ENCODE assay signal across 8 cellular contexts in the genomic region with DNA sequence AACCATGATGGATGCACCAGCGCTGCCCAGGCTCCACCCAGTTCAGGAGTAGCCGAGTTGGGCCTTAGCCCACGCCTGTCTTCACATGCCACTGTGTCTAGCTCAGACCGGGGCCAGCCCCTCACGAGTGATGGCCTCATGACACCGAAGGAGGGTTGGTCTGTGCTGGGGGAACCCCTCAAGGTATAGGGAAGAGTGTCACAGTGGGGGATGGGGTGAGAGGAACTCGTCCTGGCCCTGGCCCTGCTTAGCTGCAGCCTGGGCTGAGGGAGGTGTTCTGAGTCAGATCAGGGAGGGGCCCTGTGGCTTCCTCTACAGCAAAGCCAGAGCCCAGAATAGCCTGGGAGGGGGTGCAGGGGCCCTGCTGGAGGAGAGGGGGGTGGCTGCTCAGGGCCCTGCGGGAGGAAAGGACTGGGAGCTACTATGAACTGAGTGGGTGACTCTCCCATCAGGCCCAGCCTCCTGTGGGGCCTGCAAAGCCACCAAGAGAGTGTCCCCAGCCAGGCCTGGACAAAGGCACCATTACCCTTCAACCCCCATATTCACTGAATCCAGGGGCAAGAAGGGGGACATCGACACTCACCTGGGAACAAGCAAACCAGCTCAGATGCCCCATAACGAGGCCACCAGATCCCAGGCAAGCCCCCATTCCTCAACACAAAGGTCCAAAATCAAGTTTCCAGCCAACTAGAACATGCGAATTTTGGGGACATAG.
DNase-seq lines count a peak whose midpoint lies in the region; ATAC-seq lines count a peak whose summit lies in the region.

No MANE protein-coding gene starts in this region.

- peak overlapping the region; percentile 88 for H3K27ac Mint-ChIP-seq in T-helper 2 cell treated with Interferon-gamma antibody and Interleukin-4, amounts not matched to agents 5 μg/mL and 100 μg/mL, for 36 hours

- peak overlapping the region; percentile 45 for H3K4me3 Mint-ChIP-seq in T-helper 2 cell treated with Interferon-gamma antibody and Interleukin-4, amounts not matched to agents 5 μg/mL and 100 μg/mL, for 36 hours

- ATAC-seq in GM19395 (IDR thresholded peaks at IDR 0.05; ENCODE audit: unreplicated experiment) (peak; percentile 88), HG03342 (IDR thresholded peaks at IDR 0.05; ENCODE audit: unreplicated experiment) (peak; percentile 83)

- no peaks in the 10 kb centered on the region for H3K9me3 Mint-ChIP-seq in T-helper 2 cell treated with Interferon-gamma antibody and Interleukin-4, amounts not matched to agents 5 μg/mL and 100 μg/mL, for 36 hours

- DNase-seq in EH (ENCODE audit: low read depth), result peak; percentile 45
- peak; percentile 63 for DNase-seq in T-helper 2 cell treated with Interferon-gamma antibody and Interleukin-4, amounts not matched to agents 5 μg/mL and 100 μg/mL, for 36 hours (ENCODE audit: low spot score)
- peak; percentile 14 for DNase-seq in globus pallidus (ENCODE audit: low spot score)
- DNase-seq in stromal cell of bone marrow (ENCODE audit: low read depth), result peak; percentile 20
- no peak for DNase-seq in cerebellar cortex (ENCODE audit: low spot score)
- no peak for DNase-seq in COLO668 (lab: John Stamatoyannopoulos, UW; ENCODE audit: unreplicated experiment)

- peaks cover 33% of the 10 kb centered on the region for H3K4me1 Mint-ChIP-seq in T-helper 2 cell treated with Interferon-gamma antibody and Interleukin-4, amounts not matched to agents 5 μg/mL and 100 μg/mL, for 36 hours (ENCODE audit: low read depth)

- H3K36me3 Mint-ChIP-seq in T-helper 2 cell treated with Interferon-gamma antibody and Interleukin-4, amounts not matched to agents 5 μg/mL and 100 μg/mL, for 36 hours (ENCODE audit: low read depth), result no peaks in the 10 kb centered on the region

- H3K27me3 Mint-ChIP-seq in T-helper 2 cell treated with Interferon-gamma antibody and Interleukin-4, amounts not matched to agents 5 μg/mL and 100 μg/mL, for 36 hours (ENCODE audit: low read depth), result peaks cover 2% of the 10 kb centered on the region

Comparison
In these comparisons a context has a peak if more than half of its experiments do, and no peak if none do; other contexts are left out.
1. DNase-seq: peak in EH (single experiment), T-helper 2 cell treated with Interferon-gamma antibody and Interleukin-4, amounts not matched to agents 5 μg/mL and 100 μg/mL, for 36 hours (single experiment), globus pallidus (single experiment) and stromal cell of bone marrow (single experiment); none in cerebellar cortex (single experiment) and COLO668 (single experiment).